In genomic region chr7:41336455-41336952, GRCh38 we compare ENCODE assay signal across 25 cellular contexts.
"Had no signal": no experiment of that assay in that cellular context is flagged by ENCODE, and none has a peak within 500 bp of the region (broad histone marks: within the 10 kb centered on the region; RNA-seq: fewer than 3 reads in every experiment).

No MANE protein-coding gene starts in this region.

- ATAC-seq: activated CD8-positive, alpha-beta memory T cell treated with anti-CD3 and anti-CD28 coated beads, Interleukin-2, amount 10 ng/mL, durations not matched to agents 7 days and 5 days; activated naive CD4-positive, alpha-beta T cell treated with anti-CD3 and anti-CD28 coated beads, Interleukin-2, amount 50 U/mL, for 72 hours; activated naive CD8-positive, alpha-beta T cell treated with anti-CD3 and anti-CD28 coated beads, Interleukin-2, amount 50 U/mL, for 24 hours; T-cell had no signal

- H3K27me3 ChIP-seq: brain microvascular endothelial cell had no signal

- H3K27ac ChIP-seq: brain microvascular endothelial cell had no signal

- H3K36me3 ChIP-seq: brain microvascular endothelial cell had no signal

- DNase-seq: activated B cell treated with CpG ODN at 0.5 μM for 24 hours; activated CD4-positive, alpha-beta T cell treated with anti-CD3 and anti-CD28 coated beads for 1 hour; activated CD4-positive, alpha-beta T cell treated with anti-CD3 and anti-CD28 coated beads, Interleukin-2, amount 10 ng/mL, durations not matched to agents 24 days and 14 days; activated CD4-positive, alpha-beta T cell treated with anti-CD3 and anti-CD28 coated beads, Interleukin-2, amount 50 U/mL, for 48 hours; activated CD8-positive, alpha-beta memory T cell treated with anti-CD3 and anti-CD28 coated beads, Interleukin-2, amount 10 ng/mL, durations not matched to agents 7 days and 5 days; activated effector memory CD4-positive, alpha-beta T cell treated with Interleukin-2 at 50 U/mL for 16 hours; activated naive CD4-positive, alpha-beta T cell; activated naive CD8-positive, alpha-beta T cell treated with anti-CD3 and anti-CD28 coated beads, Interleukin-2, amount 50 U/mL, for 24 hours; activated T-cell treated with anti-CD3 and anti-CD28 coated beads, Interleukin-2, amount 50 U/mL, for 24 hours; amygdala; brain microvascular endothelial cell; Kasumi-1; KBM-7; NCI-H1105 treated with DMSO at 0.1 percent for 48 hours; NCI-H1436 treated with DMSO at 0.1 percent for 48 hours; NCI-H187; NCI-H2081; NCI-H510A treated with DMSO at 0.1 percent for 48 hours; NCI-H69; NK-92 treated with Interleukin-12 subunit alpha and Interleukin-12 subunit beta, amount 100 ng/mL, for 24 hours; SHP77 treated with DMSO at 0.1 percent for 48 hours; T-cell; T-helper 2 cell; T1000 had no signal
